Comparison of ENCODE assay signal across 17 cellular contexts in the genomic region with DNA sequence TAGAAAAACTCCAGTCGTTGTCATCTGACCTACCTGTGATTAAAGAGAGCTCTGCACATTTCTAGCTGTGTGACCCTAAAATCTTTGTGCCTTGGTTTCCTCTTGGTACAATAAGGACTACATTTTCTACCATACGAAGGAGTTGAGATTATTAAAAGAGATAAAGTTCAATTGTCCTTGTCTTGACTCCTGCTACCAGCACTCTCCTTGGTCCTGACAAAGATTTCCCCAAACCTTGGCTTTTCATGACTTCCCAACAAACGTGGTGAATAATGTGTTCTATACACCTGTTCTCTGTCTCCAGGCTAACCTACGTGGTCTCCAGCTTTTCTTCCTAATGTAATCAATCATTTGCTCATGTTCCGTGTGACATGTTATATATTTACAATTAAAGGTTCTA.
DNase-seq lines count a peak whose midpoint lies in the region; ATAC-seq and TF ChIP-seq lines count a peak whose summit lies in the region.
"Had no signal": no experiment of that assay in that cellular context is flagged by ENCODE, and none has a peak within 500 bp of the region (broad histone marks: within the 10 kb centered on the region; RNA-seq: fewer than 3 reads in every experiment).

No MANE protein-coding gene starts in this region.

- H3K79me1 ChIP-seq in IMR-90 (ENCODE audit: low read depth in 1 of 2, low read length in 2 of 2), result no peaks in the 10 kb centered on the region

- H4K8ac ChIP-seq in IMR-90 (ENCODE audit: low read depth in 2 of 2, low read length in 2 of 2), result no peak overlapping the region

- H2BK15ac ChIP-seq in IMR-90 (ENCODE audit: low read depth, low read length), result peak overlapping the region; percentile 64; the same call in 2 of the 3 replicates

- no peak overlapping the region for H3K56ac ChIP-seq in IMR-90 (ENCODE audit: extremely low read depth, insufficient read depth, low read length)

- TF ChIP-seq RAD21 in IMR-90 (IDR thresholded peaks at IDR 0.05; ENCODE audit: low read length), result no peak

- no peak overlapping the region; the same call in 1 of the 2 replicates for H3K4ac ChIP-seq in IMR-90 (ENCODE audit: low read depth, low read length)

- dilution Hi-C loops in IMR-90 (cut with HindIII; ENCODE audit: low sequenced_read_pairs, unreplicated experiment), result no loop called here

- H3K23ac ChIP-seq in IMR-90 (ENCODE audit: low read depth, low read length), result no peak overlapping the region

- H3K4me3 ChIP-seq in GM23338 (no peak overlapping the region), IMR-90 (ENCODE audit: insufficient read depth, low read depth, low read length) (no peak overlapping the region), SJCRH30 (no peak overlapping the region)
- H3K4me3 ChIP-seq: BLaER1, K562 had no signal

- H3K27me3 ChIP-seq in GM23338 (ENCODE audit: insufficient read depth), result no peaks in the 10 kb centered on the region
- no peaks in the 10 kb centered on the region for H3K27me3 ChIP-seq in IMR-90 (ENCODE audit: control insufficient read depth, insufficient read depth, low read length)
- no peaks in the 10 kb centered on the region for H3K27me3 ChIP-seq in SJCRH30
- H3K27me3 ChIP-seq: BLaER1 had no signal

- H4K5ac ChIP-seq in IMR-90 (ENCODE audit: low read depth, low read length), result no peak overlapping the region

- DNase-seq in GM23338 (ENCODE audit: low spot score) (no peak), IMR-90 (no peak), ecto neural progenitor cell (ENCODE audit: low spot score) (peak; percentile 12), SJCRH30 (no peak), COLO668 (lab: John Stamatoyannopoulos, UW; ENCODE audit: unreplicated experiment) (no peak)
- DNase-seq: CD8-positive, alpha-beta T cell; COR-L47; DMS 273 treated with DMSO at 0.1 percent for 48 hours; DMS53; DND-41; EL; GOT3; H7 had no signal

- H2BK120ac ChIP-seq in IMR-90 (ENCODE audit: low read depth, low read length), result no peak overlapping the region

- peak overlapping the region; percentile 23; the same call in 1 of the 2 replicates for H2BK20ac ChIP-seq in IMR-90 (ENCODE audit: low read depth, low read length)

- no peak overlapping the region for H2AK9ac ChIP-seq in IMR-90 (replicated peaks; ENCODE audit: low read depth, low read length, poor library complexity)

- H3K36me3 Mint-ChIP-seq in GM23338 (ENCODE audit: low read depth), result no peaks in the 10 kb centered on the region
- H3K36me3 Mint-ChIP-seq: CD14-positive monocyte; CD8-positive, alpha-beta T cell had no signal

- H4K20me1 ChIP-seq in GM23338 (replicated peaks; ENCODE audit: insufficient read depth), result no peaks in the 10 kb centered on the region
- no peaks in the 10 kb centered on the region for H4K20me1 ChIP-seq in IMR-90 (ENCODE audit: insufficient read depth, low read length)
- H4K20me1 ChIP-seq: BLaER1 had no signal

- no peak overlapping the region for H4K91ac ChIP-seq in IMR-90 (ENCODE audit: insufficient read depth, low read depth, low read length)

- TF ChIP-seq POLR2A in IMR-90 (IDR thresholded peaks at IDR 0.05; ENCODE audit: low read depth, low read length), result no peak

- peaks cover 3% of the 10 kb centered on the region; the same call in 1 of the 2 replicates for H3K9me2 ChIP-seq in GM23338 (ENCODE audit: insufficient read depth)

- no peak overlapping the region for H3K27ac ChIP-seq in GM23338 (ENCODE audit: low read depth)
- no peak overlapping the region for H3K27ac ChIP-seq in IMR-90 (ENCODE audit: insufficient read depth, low read length)
- H3K27ac ChIP-seq in SJCRH30, result no peak overlapping the region
- H3K27ac ChIP-seq: BLaER1 had no signal

- H3K27ac Mint-ChIP-seq in GM23338, result no peak overlapping the region
- H3K27ac Mint-ChIP-seq: CD8-positive, alpha-beta T cell had no signal

- H3K79me2 ChIP-seq in GM23338 (replicated peaks; ENCODE audit: insufficient read depth), result no peaks in the 10 kb centered on the region

- H3K14ac ChIP-seq in IMR-90 (replicated peaks; ENCODE audit: low read depth, low read length), result 0 out of 2 replicates have a peak overlapping the region, but pooled peaks have one; percentile 11

- 100% methylated on average over 1 of the region's 5 CpGs; no CpG with 5 or more reads in 1 of the 2 experiments for WGBS in IMR-90 (ENCODE audit: extremely low coverage in 2 of 2, insufficient read length in 1 of 2), 2 experiments

- H3K9ac ChIP-seq in IMR-90 (ENCODE audit: low read depth, low read length), result no peak overlapping the region
- H3K9ac ChIP-seq: BLaER1 had no signal

- intact Hi-C loops in IMR-90 (cut with micrococcal nuclease), result no loop called here

- no peak overlapping the region for H3K4me3 Mint-ChIP-seq in GM23338
- H3K4me3 Mint-ChIP-seq: CD14-positive monocyte; CD8-positive, alpha-beta T cell had no signal

- H3K4me2 ChIP-seq in GM23338 (no peak overlapping the region), IMR-90 (ENCODE audit: low read depth, low read length) (no peak overlapping the region)
- H3K4me2 ChIP-seq: BLaER1 had no signal

- no TSS peak for BruUV-seq in IMR-90 (replicated peaks; lab: Mats Ljungman, UMichigan)

- no peaks in the 10 kb centered on the region for H3K9me3 Mint-ChIP-seq in GM23338
- H3K9me3 Mint-ChIP-seq: CD14-positive monocyte; CD8-positive, alpha-beta T cell had no signal

- H3K4me1 ChIP-seq in GM23338 (ENCODE audit: insufficient read depth) (no peaks in the 10 kb centered on the region), IMR-90 (ENCODE audit: control insufficient read depth, insufficient read depth, low read length) (peaks cover 10% of the 10 kb centered on the region), SJCRH30 (peaks cover 43% of the 10 kb centered on the region)

- in situ Hi-C loops in IMR-90 (cut with MboI; ENCODE audit: low sequenced_read_pairs), result no loop called here

- 0 out of 3 replicates have a peak, but pooled peaks cover 3% of the 10 kb centered on the region for H3K4me1 Mint-ChIP-seq in GM23338

- no peak for TF ChIP-seq CTCF in GM23338 (conservative IDR thresholded peaks at IDR 0.05; ENCODE audit: low read depth in 2 of 2)
- no peak for TF ChIP-seq CTCF in IMR-90 (conservative IDR thresholded peaks at IDR 0.05; ENCODE audit: low read depth, low read length)

- H3K18ac ChIP-seq in IMR-90 (ENCODE audit: low read depth, low read length), result no peak overlapping the region

- CTCF ChIA-PET in IMR-90 (lab: Yijun Ruan, JAX), result no interaction called here

- H3K36me3 ChIP-seq in GM23338 (ENCODE audit: insufficient read depth), result no peaks in the 10 kb centered on the region
- H3K36me3 ChIP-seq in IMR-90 (ENCODE audit: control insufficient read depth, insufficient read depth, low read length), result no peaks in the 10 kb centered on the region
- no peaks in the 10 kb centered on the region for H3K36me3 ChIP-seq in SJCRH30
- H3K36me3 ChIP-seq: BLaER1 had no signal

- H3K9me1 ChIP-seq in IMR-90 (ENCODE audit: insufficient read depth, low read length), result peaks cover 10% of the 10 kb centered on the region

- no peaks in the 10 kb centered on the region for H3K9me3 ChIP-seq in IMR-90 (ENCODE audit: control insufficient read depth, insufficient read depth, low read length)
- H3K9me3 ChIP-seq in SJCRH30 (replicated peaks), result no peaks in the 10 kb centered on the region
- H3K9me3 ChIP-seq: BLaER1 had no signal

- no peak for ATAC-seq in GM23338
- ATAC-seq in IMR-90 (ENCODE audit: low read depth), result no peak
- no peak for ATAC-seq in GM18517 (IDR thresholded peaks at IDR 0.05; ENCODE audit: unreplicated experiment)
- ATAC-seq: CD8-positive, alpha-beta T cell; K562 had no signal

- H2AFZ ChIP-seq in GM23338 (no peak overlapping the region), IMR-90 (replicated peaks; ENCODE audit: low read length, poor library complexity) (no peak overlapping the region)

- no peaks in the 10 kb centered on the region for H3F3A ChIP-seq in GM23338 (replicated peaks; ENCODE audit: low read depth)

- H2AK5ac ChIP-seq in IMR-90 (ENCODE audit: low read depth, low read length), result 0 out of 2 replicates have a peak overlapping the region, but pooled peaks have one; percentile 43

- H2BK5ac ChIP-seq in IMR-90 (ENCODE audit: low read depth, low read length, poor library complexity, severe bottlenecking), result no peak overlapping the region

- POLR2A ChIA-PET in IMR-90 (lab: Charles Lee; ENCODE audit: unreplicated experiment), result no interaction called here

- peaks cover 2% of the 10 kb centered on the region for H3K27me3 Mint-ChIP-seq in GM23338 (ENCODE audit: insufficient read depth, low read depth, poor library complexity)

TF ChIP-seq in IMR-90, 13 proteins besides CTCF, POLR2A, EP300 and RAD21:
- TF ChIP-seq BHLHE40 (IDR thresholded peaks at IDR 0.05; ENCODE audit: low read depth, low read length) (no peak), FOS (IDR thresholded peaks at IDR 0.05; ENCODE audit: low read depth, low read length) (no peak), CHD1 (IDR thresholded peaks at IDR 0.05; ENCODE audit: low read depth, low read length) (no peak), MAZ (IDR thresholded peaks at IDR 0.05; ENCODE audit: borderline replicate concordance, low read depth, low read length) (no peak), USF2 (IDR thresholded peaks at IDR 0.05; ENCODE audit: low read depth, low read length) (no peak), RFX5 (IDR thresholded peaks at IDR 0.05; ENCODE audit: low read depth, low read length) (no peak), RCOR1 (IDR thresholded peaks at IDR 0.05; ENCODE audit: insufficient replicate concordance, low read length) (no peak), NFE2L2 (IDR thresholded peaks at IDR 0.05; ENCODE audit: low read depth, low read length) (no peak), MXI1 (IDR thresholded peaks at IDR 0.05; ENCODE audit: borderline replicate concordance, low read depth, low read length) (no peak), MAFK (IDR thresholded peaks at IDR 0.05; ENCODE audit: low read depth, low read length) (no peak), SMC3 (IDR thresholded peaks at IDR 0.05; ENCODE audit: low read depth, low read length) (no peak), CEBPB (IDR thresholded peaks at IDR 0.05; ENCODE audit: low read depth, low read length) (no peak)
- TF ChIP-seq, protein P1, sequence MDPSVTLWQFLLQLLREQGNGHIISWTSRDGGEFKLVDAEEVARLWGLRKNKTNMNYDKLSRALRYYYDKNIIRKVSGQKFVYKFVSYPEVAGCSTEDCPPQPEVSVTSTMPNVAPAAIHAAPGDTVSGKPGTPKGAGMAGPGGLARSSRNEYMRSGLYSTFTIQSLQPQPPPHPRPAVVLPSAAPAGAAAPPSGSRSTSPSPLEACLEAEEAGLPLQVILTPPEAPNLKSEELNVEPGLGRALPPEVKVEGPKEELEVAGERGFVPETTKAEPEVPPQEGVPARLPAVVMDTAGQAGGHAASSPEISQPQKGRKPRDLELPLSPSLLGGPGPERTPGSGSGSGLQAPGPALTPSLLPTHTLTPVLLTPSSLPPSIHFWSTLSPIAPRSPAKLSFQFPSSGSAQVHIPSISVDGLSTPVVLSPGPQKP (IDR thresholded peaks at IDR 0.05; ENCODE audit: borderline replicate concordance, low read depth, low read length), result no peak
